1 cellular context compared by ENCODE assay signal in genomic region chr9:71806916-71807315, GRCh38.
TF ChIP-seq lines count a peak whose summit lies in the region.

No MANE protein-coding gene starts in this region.

TF ChIP-seq in IMR-90, 13 proteins besides CTCF, POLR2A, EP300 and RAD21 (continued from another document):
- TF ChIP-seq BHLHE40 (IDR thresholded peaks at IDR 0.05; ENCODE audit: low read depth, low read length) (no peak), MAZ (IDR thresholded peaks at IDR 0.05; ENCODE audit: borderline replicate concordance, low read depth, low read length) (no peak), NFE2L2 (IDR thresholded peaks at IDR 0.05; ENCODE audit: low read depth, low read length) (no peak), CHD1 (IDR thresholded peaks at IDR 0.05; ENCODE audit: low read depth, low read length) (no peak), MXI1 (IDR thresholded peaks at IDR 0.05; ENCODE audit: borderline replicate concordance, low read depth, low read length) (no peak)
